Comparison of ENCODE assay signal across 10 cellular contexts in the genomic region with DNA sequence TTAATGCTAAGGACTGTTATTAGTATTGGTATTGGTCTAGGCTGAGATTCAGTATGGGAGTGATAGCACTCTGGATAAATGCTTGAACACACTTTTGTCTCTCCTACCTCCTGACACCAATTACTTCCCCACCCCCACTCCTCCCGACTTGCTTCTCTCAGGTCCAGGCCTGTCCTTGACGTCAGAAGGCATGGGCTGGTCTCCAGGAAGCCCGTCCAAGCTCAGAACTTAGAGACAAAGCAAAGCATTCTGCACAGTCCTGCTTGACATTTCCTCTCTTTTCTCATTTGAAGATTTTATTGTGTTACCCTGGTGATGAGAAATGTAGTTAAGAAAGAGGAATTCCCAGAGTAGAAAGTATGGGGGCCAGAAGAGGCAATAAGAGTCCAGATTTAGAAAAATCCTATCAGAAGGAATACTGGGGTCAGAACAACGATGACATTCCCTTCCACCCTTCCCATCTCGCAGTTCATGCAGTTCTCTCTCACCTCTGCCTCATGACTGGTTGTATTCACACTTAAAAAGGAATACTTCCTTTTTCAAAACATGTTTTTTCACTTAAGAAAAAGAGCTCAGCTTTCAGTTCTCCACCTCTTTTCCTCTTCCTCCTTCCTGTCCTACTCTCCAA. TPM values are rescaled to one million over a fixed set of nuclear protein-coding genes. Genes with fewer than 3 reads are reported as not detected.
A peak's percentile ranks its signal among the peaks of the same experiment; 100 is the strongest.
DNase-seq lines count a peak whose midpoint lies in the region; ATAC-seq, FAIRE-seq and TF ChIP-seq lines count a peak whose summit lies in the region.
"Had no signal": no experiment of that assay in that cellular context is flagged by ENCODE, and none has a peak within 500 bp of the region (broad histone marks: within the 10 kb centered on the region; RNA-seq: fewer than 3 reads in every experiment).

No MANE protein-coding gene starts in this region.

- intact Hi-C loops in Right ventricle myocardium superior (cut with DNase I): no loop called here

- H3K9me3 Mint-ChIP-seq in CD4-positive, CD25-positive, alpha-beta regulatory T cell: no peaks in the 10 kb centered on the region
- H3K9me3 Mint-ChIP-seq in astrocyte (ENCODE audit: unreplicated experiment): no peaks in the 10 kb centered on the region

- H3K27me3 Mint-ChIP-seq in CD4-positive, CD25-positive, alpha-beta regulatory T cell: peaks cover 12% of the 10 kb centered on the region
- H3K27me3 Mint-ChIP-seq in astrocyte (ENCODE audit: low read depth, unreplicated experiment): peaks cover 6% of the 10 kb centered on the region

- H3K79me2 ChIP-seq in astrocyte (ENCODE audit: insufficient read depth, low read length): no peaks in the 10 kb centered on the region

- no peak for TF ChIP-seq CTCF in astrocyte (IDR thresholded peaks at IDR 0.05; ENCODE audit: insufficient read depth, low read depth, low read length)
- TF ChIP-seq CTCF in omental fat pad (IDR thresholded peaks at IDR 0.05): no peak

- no peak for ATAC-seq in CD4-positive, CD25-positive, alpha-beta regulatory T cell (ENCODE audit: low read depth in 2 of 2)
- peak; percentile 96 for ATAC-seq in Right ventricle myocardium superior (ENCODE audit: poor library complexity)
- ATAC-seq in omental fat pad (ENCODE audit: low FRiP score): peak; percentile 48
- ATAC-seq in GM18907 (IDR thresholded peaks at IDR 0.05; ENCODE audit: unreplicated experiment): no peak
- no peak for ATAC-seq in HG03135 (IDR thresholded peaks at IDR 0.05; ENCODE audit: unreplicated experiment)

- H3K4me2 ChIP-seq in astrocyte (ENCODE audit: low read length): no peak overlapping the region
- H3K4me2 ChIP-seq: BLaER1 had no signal

- H3K9ac ChIP-seq in astrocyte (ENCODE audit: low read length): no peak overlapping the region
- H3K9ac ChIP-seq: BLaER1 had no signal

- H3K4me1 Mint-ChIP-seq in CD4-positive, CD25-positive, alpha-beta regulatory T cell: peaks cover 0 to 13% (median 9%) of the 10 kb centered on the region in 4 donors
- no peaks in the 10 kb centered on the region for H3K4me1 Mint-ChIP-seq in astrocyte (ENCODE audit: low read depth, unreplicated experiment)

- H3K36me3 ChIP-seq in CD4-positive, CD25-positive, alpha-beta regulatory T cell (ENCODE audit: control insufficient read depth, insufficient read depth, low read length): no peaks in the 10 kb centered on the region
- no peaks in the 10 kb centered on the region for H3K36me3 ChIP-seq in astrocyte (ENCODE audit: insufficient read depth, low read length)
- H3K36me3 ChIP-seq: BLaER1, Peyer's patch had no signal

- H3K27me3 ChIP-seq in CD4-positive, CD25-positive, alpha-beta regulatory T cell (ENCODE audit: control insufficient read depth, insufficient read depth, low read length): no peaks in the 10 kb centered on the region
- peaks cover 3% of the 10 kb centered on the region for H3K27me3 ChIP-seq in astrocyte (ENCODE audit: insufficient read depth, low read length)
- H3K27me3 ChIP-seq: BLaER1, Peyer's patch had no signal

- H3K4me3 Mint-ChIP-seq in CD4-positive, CD25-positive, alpha-beta regulatory T cell: no peak overlapping the region
- no peak overlapping the region for H3K4me3 Mint-ChIP-seq in astrocyte (ENCODE audit: unreplicated experiment)

- no peaks in the 10 kb centered on the region for H4K20me1 ChIP-seq in astrocyte (ENCODE audit: insufficient read depth, low read length)
- H4K20me1 ChIP-seq: BLaER1 had no signal

- H3K4me3 ChIP-seq in CD4-positive, CD25-positive, alpha-beta regulatory T cell (ENCODE audit: low read depth, low read length): no peak overlapping the region
- no peak overlapping the region for H3K4me3 ChIP-seq in astrocyte (ENCODE audit: insufficient read depth, low read depth, low read length)
- H3K4me3 ChIP-seq: BLaER1, Peyer's patch had no signal

- H2AFZ ChIP-seq in astrocyte (ENCODE audit: low read depth, low read length): no peak overlapping the region

- no peak for DNase-seq in CD4-positive, CD25-positive, alpha-beta regulatory T cell
- DNase-seq in astrocyte (ENCODE audit: low read depth) (peak; percentile 34), Right ventricle myocardium superior (peak; percentile 91), omental fat pad (ENCODE audit: low spot score) (no peak), NCI-H345 (lab: John Stamatoyannopoulos, UW) (no peak), kidney glomerular epithelial cell (lab: John Stamatoyannopoulos, UW) (no peak)
- DNase-seq: Peyer's patch had no signal

- no peaks in the 10 kb centered on the region for H3K36me3 Mint-ChIP-seq in CD4-positive, CD25-positive, alpha-beta regulatory T cell
- H3K36me3 Mint-ChIP-seq in astrocyte (ENCODE audit: low read depth, unreplicated experiment): no peaks in the 10 kb centered on the region

- no peak overlapping the region for H3K27ac ChIP-seq in CD4-positive, CD25-positive, alpha-beta regulatory T cell (ENCODE audit: insufficient read depth, low read length, poor library complexity, severe bottlenecking)
- H3K27ac ChIP-seq in astrocyte (ENCODE audit: low read depth, low read length): no peak overlapping the region
- H3K27ac ChIP-seq: BLaER1 had no signal

- no peak for FAIRE-seq in astrocyte (lab: Jason Lieb, UNC)

- H3K4me1 ChIP-seq in CD4-positive, CD25-positive, alpha-beta regulatory T cell (ENCODE audit: control insufficient read depth, insufficient read depth, low read length, poor library complexity, severe bottlenecking): no peaks in the 10 kb centered on the region
- H3K4me1 ChIP-seq in astrocyte (ENCODE audit: insufficient read depth, low read length): no peaks in the 10 kb centered on the region
- H3K4me1 ChIP-seq: BLaER1, Peyer's patch had no signal

- H3K27ac Mint-ChIP-seq in CD4-positive, CD25-positive, alpha-beta regulatory T cell: peak overlapping the region; percentile 32 to 39 (median 38)
- H3K27ac Mint-ChIP-seq in astrocyte (ENCODE audit: unreplicated experiment): no peak overlapping the region

- H3K9me3 ChIP-seq in CD4-positive, CD25-positive, alpha-beta regulatory T cell (ENCODE audit: control insufficient read depth in 2 of 2, low read length in 2 of 2): no peaks in the 10 kb centered on the region
- H3K9me3 ChIP-seq in astrocyte (ENCODE audit: insufficient read depth, low read depth, low read length): no peaks in the 10 kb centered on the region
- H3K9me3 ChIP-seq: BLaER1, Peyer's patch had no signal

RNA-seq across cellular contexts. Expression of gene FAM184A, which starts 18.3 kb away (rescaled TPM):
- total RNA-seq in CD4-positive, CD25-positive, alpha-beta regulatory T cell: 7.7 TPM
- 1 to 10 TPM; 1.0 to 2.3 (median 1.5) TPM for polyA plus RNA-seq in CD4-positive, CD25-positive, alpha-beta regulatory T cell
- total RNA-seq in astrocyte (1.3 and 2.0 TPM in 2 replicates), Right ventricle myocardium superior (1.6 TPM), omental fat pad (10 to 100 TPM in 1 of 4 donors, 1 to 10 TPM in 3; 3.0 to 14.3 (median 6.3) TPM)

Comparison
In these comparisons a context has a peak if more than half of its experiments do, and no peak if none do; other contexts are left out.
1. ATAC-seq: peak in Right ventricle myocardium superior (single experiment) and omental fat pad (single experiment); none in CD4-positive, CD25-positive, alpha-beta regulatory T cell (0 of 2), GM18907 (single experiment) and HG03135 (single experiment).
2. DNase-seq: peak in astrocyte (single experiment) and Right ventricle myocardium superior (single experiment); none in CD4-positive, CD25-positive, alpha-beta regulatory T cell (0 of 3), omental fat pad (single experiment), NCI-H345 (single experiment) and kidney glomerular epithelial cell (single experiment).